ENCODE assay signal across 2 cellular contexts in genomic region chr21:39788383-39788782, GRCh38.
TF ChIP-seq lines count a peak whose summit lies in the region.

No MANE protein-coding gene starts in this region.

TF ChIP-seq in HEK293, 187 proteins besides CTCF, POLR2A, EP300 and RAD21 (continued from another document):
- TF ChIP-seq ZNF518A (tag by site-specific recombination; conservative IDR thresholded peaks at IDR 0.05; ENCODE audit: low read depth) = peak; percentile 33; the same call in 1 of the 2 replicates
- TF ChIP-seq PRDM10 (tag by site-specific recombination; IDR thresholded peaks at IDR 0.05) = peak; percentile 18; the same call in 1 of the 2 replicates
- TF ChIP-seq ELK4 (IDR thresholded peaks at IDR 0.05; ENCODE audit: borderline replicate concordance, low read depth, low read length) = no peak
- TF ChIP-seq TRIM28 (IDR thresholded peaks at IDR 0.05; ENCODE audit: borderline replicate concordance, low read length) = peak; percentile 48; the same call in 1 of the 2 replicates
- TF ChIP-seq ZNF629 (tag by site-specific recombination; IDR thresholded peaks at IDR 0.05) = no peak
- TF ChIP-seq ZNF660 (tag by site-specific recombination; IDR thresholded peaks at IDR 0.05) = peak; percentile 70; the same call in 1 of the 2 replicates
- TF ChIP-seq SP2 (tag by site-specific recombination; IDR thresholded peaks at IDR 0.05) = peak; percentile 27
- peak; percentile 84 for TF ChIP-seq ZFHX2 (tag by site-specific recombination; conservative IDR thresholded peaks at IDR 0.05)
- TF ChIP-seq ZXDB (tag by site-specific recombination; IDR thresholded peaks at IDR 0.05) = no peak
- peak; percentile 33; the same call in 1 of the 2 replicates for TF ChIP-seq ZBTB21 (tag by site-specific recombination; IDR thresholded peaks at IDR 0.05)
- peak; percentile 62 for TF ChIP-seq EGR2 (tag by site-specific recombination; IDR thresholded peaks at IDR 0.05; ENCODE audit: low read depth)
- peak; percentile 93 for TF ChIP-seq ZNF654 (tag by site-specific recombination; IDR thresholded peaks at IDR 0.05; ENCODE audit: low read depth)
- peak; percentile 53 for TF ChIP-seq IKZF3 (tag by site-specific recombination; IDR thresholded peaks at IDR 0.05)
- peak; percentile 77 for TF ChIP-seq ZNF335 (tag by site-specific recombination; conservative IDR thresholded peaks at IDR 0.05)
- no peak for TF ChIP-seq KLF8 (tag by site-specific recombination; IDR thresholded peaks at IDR 0.05)
- peak; percentile 95 for TF ChIP-seq ZBTB17 (tag by site-specific recombination; IDR thresholded peaks at IDR 0.05)
- peak; percentile 43 for TF ChIP-seq ZIC2 (tag by site-specific recombination; IDR thresholded peaks at IDR 0.05)
TF ChIP-seq in HEK293: peak in this region for 15.

TF ChIP-seq in HepG2, 621 proteins besides CTCF, POLR2A, EP300 and RAD21 (continued from another document and continues in another):
- no peak for TF ChIP-seq RERE (CRISPR knock-in tag; IDR thresholded peaks at IDR 0.05; ENCODE audit: low read depth)
- TF ChIP-seq SP2 (CRISPR knock-in tag; IDR thresholded peaks at IDR 0.05) = no peak
- peak; percentile 28; the same call in 1 of the 2 replicates for TF ChIP-seq CREM (IDR thresholded peaks at IDR 0.05)
- no peak for TF ChIP-seq CREM (CRISPR knock-in tag; IDR thresholded peaks at IDR 0.05)
- TF ChIP-seq HMG20A (CRISPR knock-in tag; IDR thresholded peaks at IDR 0.05; ENCODE audit: borderline replicate concordance) = no peak
- TF ChIP-seq ZFP62 (CRISPR knock-in tag; IDR thresholded peaks at IDR 0.05) = no peak
- no peak for TF ChIP-seq ZBTB46 (CRISPR knock-in tag; IDR thresholded peaks at IDR 0.05; ENCODE audit: borderline replicate concordance)
- no peak for TF ChIP-seq FOXC1 (CRISPR knock-in tag; IDR thresholded peaks at IDR 0.05; ENCODE audit: borderline replicate concordance)
- TF ChIP-seq ZNF674 (CRISPR knock-in tag; IDR thresholded peaks at IDR 0.05; ENCODE audit: low read depth) = no peak
- TF ChIP-seq SMC3 (IDR thresholded peaks at IDR 0.05; ENCODE audit: low read length) = peak; percentile 69
- no peak for TF ChIP-seq ZKSCAN8 (CRISPR knock-in tag; IDR thresholded peaks at IDR 0.05; ENCODE audit: borderline replicate concordance)
- no peak for TF ChIP-seq HNRNPUL1 (IDR thresholded peaks at IDR 0.05; ENCODE audit: low read depth, low read length)
- no peak for TF ChIP-seq KLF13 (CRISPR knock-in tag; IDR thresholded peaks at IDR 0.05)
- TF ChIP-seq ZNF557 (CRISPR knock-in tag; IDR thresholded peaks at IDR 0.05) = no peak
- no peak for TF ChIP-seq ZNF207 (IDR thresholded peaks at IDR 0.05; ENCODE audit: borderline replicate concordance)
- TF ChIP-seq ZNF574 (CRISPR knock-in tag; IDR thresholded peaks at IDR 0.05) = peak; percentile 66
- TF ChIP-seq SMAD9 (CRISPR knock-in tag; IDR thresholded peaks at IDR 0.05) = no peak
- peak; percentile 57; the same call in 1 of the 2 replicates for TF ChIP-seq ZMYM4 (CRISPR knock-in tag; IDR thresholded peaks at IDR 0.05)
- TF ChIP-seq ZNF629 (CRISPR knock-in tag; conservative IDR thresholded peaks at IDR 0.05) = no peak
- TF ChIP-seq TRAFD1 (CRISPR knock-in tag; IDR thresholded peaks at IDR 0.05; ENCODE audit: borderline replicate concordance) = no peak
- TF ChIP-seq NKX3-1 (CRISPR knock-in tag; IDR thresholded peaks at IDR 0.05) = no peak
- TF ChIP-seq MAFK (conservative IDR thresholded peaks at IDR 0.05 in 1 of 2, IDR thresholded peaks at IDR 0.05 in 1 of 2; ENCODE audit: low read length in 2 of 2) = no peak
- TF ChIP-seq PRPF4 (IDR thresholded peaks at IDR 0.05; ENCODE audit: low read depth, low read length, poor library complexity, severe bottlenecking) = no peak
- TF ChIP-seq MED8 (CRISPR knock-in tag; IDR thresholded peaks at IDR 0.05; ENCODE audit: insufficient replicate concordance) = no peak
- peak; percentile 20; the same call in 1 of the 2 replicates for TF ChIP-seq ETV5 (CRISPR knock-in tag; IDR thresholded peaks at IDR 0.05; ENCODE audit: borderline replicate concordance)
- no peak for TF ChIP-seq CHD4 (IDR thresholded peaks at IDR 0.05; ENCODE audit: borderline replicate concordance, low read length)
- TF ChIP-seq BATF2 (CRISPR knock-in tag; IDR thresholded peaks at IDR 0.05) = no peak
- TF ChIP-seq BRF2 (CRISPR knock-in tag; IDR thresholded peaks at IDR 0.05) = no peak
- TF ChIP-seq FOSL2 (CRISPR knock-in tag; IDR thresholded peaks at IDR 0.05) = 0 out of 2 replicates have a peak, but pooled peaks have one; percentile 15
- no peak for TF ChIP-seq MXD3 (CRISPR knock-in tag; IDR thresholded peaks at IDR 0.05)
- TF ChIP-seq HNRNPH1 (optimal IDR thresholded peaks at IDR 0.05; ENCODE audit: low read depth, low read length) = no peak
- no peak for TF ChIP-seq ZNF784 (CRISPR knock-in tag; IDR thresholded peaks at IDR 0.05; ENCODE audit: borderline replicate concordance)
- TF ChIP-seq ZNF556 (CRISPR knock-in tag; IDR thresholded peaks at IDR 0.05; ENCODE audit: borderline replicate concordance) = no peak
- TF ChIP-seq HDAC2 (CRISPR knock-in tag; IDR thresholded peaks at IDR 0.05) = no peak
- TF ChIP-seq ZNF24 (IDR thresholded peaks at IDR 0.05) = no peak
- TF ChIP-seq ATF6 (CRISPR knock-in tag; conservative IDR thresholded peaks at IDR 0.05) = no peak
- TF ChIP-seq HOXA7 (CRISPR knock-in tag; IDR thresholded peaks at IDR 0.05) = no peak
- TF ChIP-seq SAP130 (CRISPR knock-in tag; IDR thresholded peaks at IDR 0.05; ENCODE audit: low read depth) = no peak
